Comparison of ENCODE assay signal across 10 cellular contexts in genomic region chr3:187619461-187619860, GRCh38. TPM values are rescaled to one million over a fixed set of nuclear protein-coding genes. Genes with fewer than 3 reads are reported as not detected.
"Had no signal": no experiment of that assay in that cellular context is flagged by ENCODE, and none has a peak within 500 bp of the region (broad histone marks: within the 10 kb centered on the region; RNA-seq: fewer than 3 reads in every experiment).

No MANE protein-coding gene starts in this region.

- DNase-seq: GM23248, HFFc6, KBM-7 had no signal

- H3K36me3 ChIP-seq: HAP-1 had no signal

- H3K4me1 Mint-ChIP-seq: IgD-negative memory B cell had no signal

- H3K9me3 ChIP-seq: HAP-1 had no signal

- H3K4me3 Mint-ChIP-seq: HFFc6, IgD-negative memory B cell had no signal

- H3K4me1 ChIP-seq: HAP-1 had no signal

- H3K36me3 Mint-ChIP-seq: IgD-negative memory B cell had no signal

- FAIRE-seq: HepG2 had no signal

- ATAC-seq: HCT116, HepG2 had no signal

- H3K27ac ChIP-seq: GM23248, HL-60 had no signal

- H2AFZ ChIP-seq: GM23248 had no signal

- H3K9ac ChIP-seq: GM23248 had no signal

- H3K9me3 Mint-ChIP-seq: HFFc6, IgD-negative memory B cell had no signal

- H3K27ac Mint-ChIP-seq: HFFc6, IgD-negative memory B cell had no signal

- H3K4me3 ChIP-seq: GM23248, HAP-1 had no signal

RNA-seq across cellular contexts. Expression of gene SST, which starts 50.7 kb away (rescaled TPM):
- total RNA-seq: GM23248, H4, HepG2, HFFc6, HT1080 had no signal
- polyA plus RNA-seq: HepG2, IgD-negative memory B cell had no signal
